Comparison of ENCODE assay signal across 8 cellular contexts in the genomic region with DNA sequence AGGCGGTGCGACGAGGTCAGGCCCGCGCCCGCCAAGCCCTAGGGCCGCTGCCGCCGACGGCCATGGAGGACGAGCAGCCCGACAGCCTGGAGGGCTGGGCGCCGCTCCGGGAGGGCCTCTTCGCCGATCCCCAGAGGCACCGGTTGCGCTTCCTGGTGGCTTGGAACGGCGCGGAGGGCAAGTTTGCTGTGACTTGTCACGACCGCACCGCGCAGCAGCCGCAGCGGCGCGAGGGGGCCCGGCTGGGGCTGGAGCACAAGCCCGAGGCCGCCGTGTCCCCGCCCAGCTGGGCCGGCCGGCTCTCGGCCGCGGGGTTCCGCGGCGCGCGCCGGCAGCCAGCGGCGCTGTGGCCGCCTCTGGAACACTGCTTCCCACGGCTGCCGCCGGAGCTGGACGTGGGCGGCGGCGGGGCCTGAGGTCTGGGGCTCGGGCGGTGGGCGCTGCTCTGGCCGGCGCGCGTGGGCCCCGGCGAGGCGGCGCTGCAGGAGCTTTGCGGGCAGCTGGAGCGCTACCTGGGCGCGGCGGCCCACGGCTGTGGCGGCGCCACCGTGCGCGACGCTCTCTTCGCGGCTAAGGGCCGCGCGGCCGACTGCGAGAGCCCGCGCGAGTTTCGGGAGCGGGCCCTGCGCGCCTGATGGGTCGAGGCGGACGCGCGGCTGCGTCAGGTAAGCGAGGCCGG. TPM values are rescaled to one million over a fixed set of nuclear protein-coding genes. Genes with fewer than 3 reads are reported as not detected.
DNase-seq lines count a peak whose midpoint lies in the region; ATAC-seq and TF ChIP-seq lines count a peak whose summit lies in the region.
"Not testable (repeated sequence)": the region's sequence is repeated elsewhere in the genome, so short reads cannot be mapped to it uniquely, and the experiment has no call there.

No MANE protein-coding gene starts in this region.

- H3F3A ChIP-seq in DOHH2 (ENCODE audit: control insufficient read depth, insufficient read depth) = not testable (repeated sequence)

- in situ Hi-C loops in HAP-1 (cut with MboI; ENCODE audit: low sequenced_read_pairs) = not testable (repeated sequence)

- H3K27me3 Mint-ChIP-seq in activated CD8-positive, alpha-beta memory T cell treated with anti-CD3 and anti-CD28 coated beads, Interleukin-2, amount 10 ng/mL, durations not matched to agents 7 days and 5 days = peaks cover 34% of the 10 kb centered on the region
- not testable (repeated sequence) for H3K27me3 Mint-ChIP-seq in chondrocyte (ENCODE audit: low read depth)

- TF ChIP-seq CTCF in DOHH2 (IDR thresholded peaks at IDR 0.05; ENCODE audit: low read depth, low read length, poor library complexity, severe bottlenecking); hepatocyte (IDR thresholded peaks at IDR 0.05; ENCODE audit: poor library complexity); osteoblast (IDR thresholded peaks at IDR 0.05; ENCODE audit: extremely low read depth, low read depth, low read length); suprapubic skin (IDR thresholded peaks at IDR 0.05): not testable (repeated sequence)
- TF ChIP-seq CTCF in chondrocyte (IDR thresholded peaks at IDR 0.05) = peak; percentile 5

- H2AFZ ChIP-seq in hepatocyte = peak overlapping the region; percentile 66
- H2AFZ ChIP-seq in osteoblast (ENCODE audit: low read length) = not testable (repeated sequence)

- H3K27ac Mint-ChIP-seq in activated CD8-positive, alpha-beta memory T cell treated with anti-CD3 and anti-CD28 coated beads, Interleukin-2, amount 10 ng/mL, durations not matched to agents 7 days and 5 days = not testable (repeated sequence)
- peak overlapping the region; percentile 88 for H3K27ac Mint-ChIP-seq in chondrocyte (ENCODE audit: unreplicated experiment)

- TF ChIP-seq EP300 in suprapubic skin (IDR thresholded peaks at IDR 0.05) = not testable (repeated sequence)

- H3K4me1 Mint-ChIP-seq in activated CD8-positive, alpha-beta memory T cell treated with anti-CD3 and anti-CD28 coated beads, Interleukin-2, amount 10 ng/mL, durations not matched to agents 7 days and 5 days = not testable (repeated sequence)
- H3K4me1 Mint-ChIP-seq in chondrocyte (ENCODE audit: low read depth) = peaks cover 15% of the 10 kb centered on the region

- H3K4me3 ChIP-seq in DOHH2 (ENCODE audit: low read length) (peak overlapping the region; percentile 33; the same call in 1 of the 2 replicates), HAP-1 (peak overlapping the region; percentile 24), hepatocyte (peak overlapping the region; percentile 45), osteoblast (ENCODE audit: insufficient read depth, low read length) (peak overlapping the region; percentile 58), suprapubic skin (peak overlapping the region; percentile 58)

- not testable (repeated sequence) for H3K79me2 ChIP-seq in DOHH2 (ENCODE audit: control insufficient read depth, low read length); hepatocyte; osteoblast (ENCODE audit: insufficient read depth, low read length)

- not testable (repeated sequence) for H3K36me3 Mint-ChIP-seq in activated CD8-positive, alpha-beta memory T cell treated with anti-CD3 and anti-CD28 coated beads, Interleukin-2, amount 10 ng/mL, durations not matched to agents 7 days and 5 days; chondrocyte (ENCODE audit: low read depth)

- H3K9me3 Mint-ChIP-seq in activated CD8-positive, alpha-beta memory T cell treated with anti-CD3 and anti-CD28 coated beads, Interleukin-2, amount 10 ng/mL, durations not matched to agents 7 days and 5 days (ENCODE audit: low read depth); chondrocyte (ENCODE audit: low read depth): not testable (repeated sequence)

- H3K36me3 ChIP-seq in DOHH2 (ENCODE audit: control insufficient read depth, low read length); HAP-1 (replicated peaks); hepatocyte (replicated peaks; ENCODE audit: insufficient read depth, low read depth); osteoblast (ENCODE audit: insufficient read depth, low read length); suprapubic skin: not testable (repeated sequence)

- H3K9me3 ChIP-seq in DOHH2 (ENCODE audit: control insufficient read depth, insufficient read depth, low read length); HAP-1; hepatocyte (ENCODE audit: low read depth); osteoblast (ENCODE audit: low read depth, low read length); suprapubic skin: not testable (repeated sequence)

- not testable (repeated sequence) for H3K27me3 ChIP-seq in DOHH2 (ENCODE audit: control insufficient read depth, low read length); HAP-1 (ENCODE audit: low read depth); hepatocyte; osteoblast (ENCODE audit: insufficient read depth, low read length); suprapubic skin

- not testable (repeated sequence) for H3K4me1 ChIP-seq in DOHH2 (ENCODE audit: control insufficient read depth, low read length); HAP-1; hepatocyte (ENCODE audit: insufficient read depth); osteoblast (ENCODE audit: insufficient read depth, low read length); suprapubic skin

- not testable (repeated sequence) for TF ChIP-seq POLR2A in suprapubic skin (IDR thresholded peaks at IDR 0.05)

- not testable (repeated sequence) for H3K4me3 Mint-ChIP-seq in activated CD8-positive, alpha-beta memory T cell treated with anti-CD3 and anti-CD28 coated beads, Interleukin-2, amount 10 ng/mL, durations not matched to agents 7 days and 5 days
- peak overlapping the region; percentile 75 for H3K4me3 Mint-ChIP-seq in chondrocyte (ENCODE audit: unreplicated experiment)

- 1% methylated on average over 64 of the region's 101 CpGs for WGBS in hepatocyte (ENCODE audit: low lambda C conversion rate, missing lambda C conversion rate)
- WGBS in suprapubic skin = 0% methylated on average over 6 of the region's 101 CpGs

- not testable (repeated sequence) for H4K20me1 ChIP-seq in DOHH2 (ENCODE audit: control insufficient read depth, insufficient read depth, low read depth, low read length); hepatocyte (ENCODE audit: insufficient read depth, poor library complexity, severe bottlenecking); osteoblast (ENCODE audit: insufficient read depth, low read length)

- CTCF ChIA-PET in activated CD8-positive, alpha-beta memory T cell treated with anti-CD3 and anti-CD28 coated beads, Interleukin-2, amount 10 ng/mL, durations not matched to agents 7 days and 5 days (lab: Charles Lee) = not testable (repeated sequence)

- not testable (repeated sequence) for H3K27ac ChIP-seq in DOHH2 (ENCODE audit: low read depth, low read length); osteoblast (ENCODE audit: low read depth, low read length)
- peak overlapping the region; percentile 89 for H3K27ac ChIP-seq in hepatocyte
- H3K27ac ChIP-seq in suprapubic skin = peak overlapping the region; percentile 83

- DNase-seq in HAP-1 (ENCODE audit: low spot score in 2 of 2) = peak in 1 of 2 experiments; percentile 55
- DNase-seq in NCI-H2171 treated with DMSO at 0.1 percent for 48 hours (lab: John Stamatoyannopoulos, UW) = peak; percentile 5
- not testable (repeated sequence) for DNase-seq in activated CD8-positive, alpha-beta memory T cell treated with anti-CD3 and anti-CD28 coated beads, Interleukin-2, amount 10 ng/mL, durations not matched to agents 7 days and 5 days; chondrocyte (ENCODE audit: low spot score); suprapubic skin (ENCODE audit: low spot score in 2 of 2)
- DNase-seq in hepatocyte (ENCODE audit: low spot score) = peak; percentile 30
- peak; percentile 34 for DNase-seq in osteoblast (ENCODE audit: insufficient read length, low spot score, missing footprints)

- not testable (repeated sequence) for H3K9me2 ChIP-seq in DOHH2 (replicated peaks; ENCODE audit: control insufficient read depth, low read length); hepatocyte (replicated peaks; ENCODE audit: insufficient read depth)

- H3K4me2 ChIP-seq in DOHH2 (ENCODE audit: low read length) (peak overlapping the region; percentile 34), hepatocyte (peak overlapping the region; percentile 80), osteoblast (ENCODE audit: insufficient read depth, low read length) (peak overlapping the region; percentile 55)

- peak; percentile 75 for ATAC-seq in activated CD8-positive, alpha-beta memory T cell treated with anti-CD3 and anti-CD28 coated beads, Interleukin-2, amount 10 ng/mL, durations not matched to agents 7 days and 5 days

RNA-seq across cellular contexts. Expression of a gene that starts 25.4 kb away (rescaled TPM):
- total RNA-seq in activated CD8-positive, alpha-beta memory T cell treated with anti-CD3 and anti-CD28 coated beads, Interleukin-2, amount 10 ng/mL, durations not matched to agents 7 days and 5 days = 1 to 10 TPM; 4.4 to 4.6 TPM
- total RNA-seq in chondrocyte = 2.5 to 4.8 TPM (median 3.6 TPM) in 3 replicates
- 1.3 TPM in 1 of 2 replicates, not detected in the other for total RNA-seq in hepatocyte
- not detected in 2 replicates for polyA plus RNA-seq in hepatocyte
- under 0.01 and 0.29 TPM in 2 replicates for total RNA-seq in osteoblast
- not detected for total RNA-seq in suprapubic skin
